Comparison of ENCODE assay signal across 27 cellular contexts in genomic region chr6:158963020-158963808, GRCh38.
"Had no signal": no experiment of that assay in that cellular context is flagged by ENCODE, and none has a peak within 500 bp of the region (broad histone marks: within the 10 kb centered on the region; RNA-seq: fewer than 3 reads in every experiment).

No MANE protein-coding gene starts in this region.

- H3K36me3 ChIP-seq: MG63, Peyer's patch, SJCRH30 had no signal

- H3K4me2 ChIP-seq: KMS-11, SK-N-SH had no signal

- H3K27ac ChIP-seq: KMS-11, Peyer's patch, RWPE1, SJCRH30 had no signal

- ATAC-seq: activated T-cell treated with anti-CD3 and anti-CD28 coated beads, Interleukin-2, amount 50 U/mL, for 72 hours had no signal

- DNase-seq: activated B cell treated with CpG ODN at 0.5 μM for 24 hours; activated CD4-positive, alpha-beta memory T cell treated with anti-CD3 and anti-CD28 coated beads, Interleukin-2, amount 10 ng/mL, durations not matched to agents 7 days and 5 days; activated CD4-positive, alpha-beta T cell treated with anti-CD3 and anti-CD28 coated beads for 1 hour; activated CD4-positive, alpha-beta T cell treated with anti-CD3 and anti-CD28 coated beads, Interleukin-2, amount 10 ng/mL, durations not matched to agents 7 days and 5 days; activated gamma-delta T cell treated with Interleukin-2 at 50 U/mL for 16 hours; activated naive CD4-positive, alpha-beta T cell treated with anti-CD3 and anti-CD28 coated beads, Interleukin-2, amount 10 ng/mL, durations not matched to agents 7 days and 5 days; activated naive CD8-positive, alpha-beta T cell treated with anti-CD3 and anti-CD28 coated beads for 36 hours; activated T-cell treated with anti-CD3 and anti-CD28 coated beads for 4 hours; activated T-cell treated with anti-CD3 and anti-CD28 coated beads, Interleukin-2, amount 50 U/mL, for 72 hours; anterior cingulate cortex; caudate nucleus; MG63; NCI-H1092; NCI-H1417; NCI-H1930; NCI-H2107; NCI-H2171 treated with DMSO at 0.1 percent for 48 hours; NCI-H226; NCI-H526 treated with DMSO at 0.1 percent for 48 hours; NCI-H82; Peyer's patch; Right ventricle myocardium superior; SJCRH30; SK-N-SH; SW 1271 had no signal

- H3K9me3 ChIP-seq: Peyer's patch had no signal

- H3K27me3 ChIP-seq: MG63, Peyer's patch, SJCRH30 had no signal

- H3K4me1 ChIP-seq: SJCRH30 had no signal

- H3K4me3 ChIP-seq: MG63, Peyer's patch, SJCRH30 had no signal

- H3K9ac ChIP-seq: KMS-11, SK-N-SH had no signal
